24 cellular contexts compared by ENCODE assay signal in the genomic region with DNA sequence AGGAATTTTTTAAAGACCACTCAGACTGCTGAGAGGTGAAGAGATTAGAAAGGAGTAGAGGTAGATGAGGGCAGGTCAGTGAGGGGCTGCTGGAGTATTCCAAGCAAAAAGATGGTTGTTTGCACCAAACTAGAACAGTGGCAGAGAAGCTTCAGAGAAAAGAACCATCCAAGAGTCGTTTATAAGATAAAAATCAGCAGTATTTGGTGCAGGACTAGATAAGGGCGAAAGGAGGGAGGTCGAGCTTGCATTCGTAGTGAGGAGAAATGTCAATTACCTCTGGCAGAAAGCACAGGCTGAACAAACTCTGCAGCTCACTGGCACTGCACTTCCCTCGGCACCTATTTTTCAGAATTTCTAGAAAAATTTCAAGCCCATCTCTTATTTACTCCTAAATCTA.
"Had no signal": no experiment of that assay in that cellular context is flagged by ENCODE, and none has a peak within 500 bp of the region (broad histone marks: within the 10 kb centered on the region; RNA-seq: fewer than 3 reads in every experiment).

No MANE protein-coding gene starts in this region.

- H3K4me3 ChIP-seq: esophagus squamous epithelium, heart right ventricle, left lung, pancreas, right atrium auricular region, stomach, tibial artery, upper lobe of left lung had no signal

- H3K36me3 Mint-ChIP-seq: stimulated activated effector memory CD8-positive, alpha-beta T cell treated with anti-CD3 and anti-CD28 coated beads, Interleukin-12 subunit alpha, Interleukin-12 subunit beta, amount 100 ng/mL, for 72 hours had no signal

- H3K9me3 ChIP-seq: esophagus squamous epithelium, heart right ventricle, left lung, neutrophil, pancreas, right atrium auricular region, stomach, tibial artery, upper lobe of left lung had no signal

- H3K27ac Mint-ChIP-seq: stimulated activated effector memory CD8-positive, alpha-beta T cell treated with anti-CD3 and anti-CD28 coated beads, Interleukin-12 subunit alpha, Interleukin-12 subunit beta, amount 100 ng/mL, for 72 hours had no signal

- H3K36me3 ChIP-seq: esophagus squamous epithelium, heart right ventricle, left lung, neutrophil, pancreas, right atrium auricular region, stomach, tibial artery, upper lobe of left lung had no signal

- DNase-seq: dermis blood vessel endothelial cell; effector memory CD4-positive, alpha-beta T cell; esophagus squamous epithelium; foreskin melanocyte; glutamatergic neuron; heart right ventricle; hippocampal formation; left cardiac atrium; left lung; mesenchymal stem cell; midbrain; naive thymus-derived CD4-positive, alpha-beta T cell; pancreas; stimulated activated CD4-positive, alpha-beta T cell treated with anti-CD3 and anti-CD28 coated beads, Interleukin-2, amount 100 ng/mL, for 24 hours; stimulated activated CD4-positive, alpha-beta T cell treated with anti-CD3 and anti-CD28 coated beads, Interleukin-4, amount 100 ng/mL, for 24 hours; stimulated activated naive CD4-positive, alpha-beta T cell treated with Interleukin-2 at 50 U/mL for 16 hours; stomach; tibial artery; upper lobe of left lung had no signal

- H3K4me3 Mint-ChIP-seq: naive thymus-derived CD4-positive, alpha-beta T cell; stimulated activated effector memory CD8-positive, alpha-beta T cell treated with anti-CD3 and anti-CD28 coated beads, Interleukin-12 subunit alpha, Interleukin-12 subunit beta, amount 100 ng/mL, for 72 hours had no signal

- H3K9me3 Mint-ChIP-seq: naive thymus-derived CD4-positive, alpha-beta T cell; stimulated activated effector memory CD8-positive, alpha-beta T cell treated with anti-CD3 and anti-CD28 coated beads, Interleukin-12 subunit alpha, Interleukin-12 subunit beta, amount 100 ng/mL, for 72 hours had no signal

- H3K27me3 Mint-ChIP-seq: naive thymus-derived CD4-positive, alpha-beta T cell; progenitor cell of endocrine pancreas had no signal

- ATAC-seq: heart right ventricle; left cardiac atrium; left lung; naive thymus-derived CD4-positive, alpha-beta T cell; pancreas; sciatic nerve; stimulated activated effector memory CD8-positive, alpha-beta T cell treated with anti-CD3 and anti-CD28 coated beads, Interleukin-12 subunit alpha, Interleukin-12 subunit beta, amount 100 ng/mL, for 72 hours had no signal

- H3K27ac ChIP-seq: esophagus squamous epithelium, heart right ventricle, left lung, neutrophil, pancreas, right atrium auricular region, stomach, tibial artery, upper lobe of left lung had no signal

- H3K27me3 ChIP-seq: esophagus squamous epithelium, heart right ventricle, left lung, neutrophil, pancreas, right atrium auricular region, stomach, tibial artery, upper lobe of left lung had no signal
